In the genomic region with DNA sequence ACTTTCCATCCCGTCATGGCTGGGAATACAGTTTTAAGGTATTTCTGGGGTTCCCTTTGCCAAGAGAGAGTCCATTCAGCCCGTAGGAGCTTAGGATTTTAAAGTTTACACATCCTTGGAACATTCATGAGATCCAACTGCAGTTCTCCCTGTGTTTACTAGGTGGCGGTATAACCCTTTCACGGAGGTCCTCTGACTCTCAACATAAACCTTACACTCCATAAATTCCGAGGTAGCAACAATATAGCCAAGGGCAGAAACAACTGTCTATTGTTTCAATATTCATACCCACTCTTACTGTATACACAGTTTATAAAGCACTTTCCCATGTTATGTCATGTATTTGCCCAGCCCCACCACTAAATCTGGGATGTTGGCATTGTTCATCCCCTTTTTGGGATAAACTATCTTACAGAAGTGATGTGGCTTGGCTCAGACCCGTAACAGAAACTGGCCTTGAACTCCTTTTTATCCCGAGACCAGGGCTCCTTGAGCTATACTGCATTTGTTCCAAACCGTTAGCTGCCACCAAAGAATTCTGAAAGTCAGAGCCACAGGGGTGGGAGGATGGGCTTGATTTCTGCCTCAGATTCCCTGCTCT, we compare ENCODE assay signal across 8 cellular contexts.
DNase-seq lines count a peak whose midpoint lies in the region; ATAC-seq, FAIRE-seq and TF ChIP-seq lines count a peak whose summit lies in the region.

No MANE protein-coding gene starts in this region.

- H3K4me1 Mint-ChIP-seq in nephron progenitor cell, result no peaks in the 10 kb centered on the region

- no peak for ATAC-seq in GM18873 (IDR thresholded peaks at IDR 0.05; ENCODE audit: low FRiP score, unreplicated experiment)
- no peak for ATAC-seq in HG02970 (IDR thresholded peaks at IDR 0.05; ENCODE audit: low FRiP score, unreplicated experiment)

- H3K9me3 Mint-ChIP-seq in nephron progenitor cell, result no peaks in the 10 kb centered on the region

- peak; percentile 69 for DNase-seq in AG20443 (ENCODE audit: low spot score)
- peak; percentile 2 for DNase-seq in GM18507 (ENCODE audit: extremely low spot score, insufficient read length, low read depth)
- DNase-seq in M059J (ENCODE audit: low read depth), result peak; percentile 45
- DNase-seq in RPMI8226, result peak; percentile 50
- DNase-seq in epithelial cell of proximal tubule (ENCODE audit: low read depth), result peak; percentile 19
- DNase-seq in nephron progenitor cell, result peak; percentile 30

- H3K4me3 Mint-ChIP-seq in nephron progenitor cell, result no peak overlapping the region

- H3K27me3 Mint-ChIP-seq in nephron progenitor cell (ENCODE audit: low read depth, poor library complexity), result peaks cover 18% of the 10 kb centered on the region

- no peak overlapping the region for H3K27ac Mint-ChIP-seq in nephron progenitor cell

- TF ChIP-seq CTCF in epithelial cell of proximal tubule (conservative IDR thresholded peaks at IDR 0.05; ENCODE audit: low read depth, low read length) (peak; percentile 99), nephron progenitor cell (IDR thresholded peaks at IDR 0.05) (peak; percentile 96)

- no peaks in the 10 kb centered on the region for H3K36me3 Mint-ChIP-seq in nephron progenitor cell (ENCODE audit: low read depth)

- H3K4me3 ChIP-seq in epithelial cell of proximal tubule (ENCODE audit: low read depth, low read length), result no peak overlapping the region

- FAIRE-seq in GM18507 (lab: Jason Lieb, UNC), result peak; percentile 89

Comparison
In these comparisons a context has a peak if more than half of its experiments do, and no peak if none do; other contexts are left out.
1. DNase-seq: peak in every context shown above with its lines; median percentile 69 in AG20443; 50 in RPMI8226; 45 in M059J; 30 in nephron progenitor cell; 19 in epithelial cell of proximal tubule; 2 in GM18507.